Comparison of ENCODE assay signal across 1 cellular context in the genomic region with DNA sequence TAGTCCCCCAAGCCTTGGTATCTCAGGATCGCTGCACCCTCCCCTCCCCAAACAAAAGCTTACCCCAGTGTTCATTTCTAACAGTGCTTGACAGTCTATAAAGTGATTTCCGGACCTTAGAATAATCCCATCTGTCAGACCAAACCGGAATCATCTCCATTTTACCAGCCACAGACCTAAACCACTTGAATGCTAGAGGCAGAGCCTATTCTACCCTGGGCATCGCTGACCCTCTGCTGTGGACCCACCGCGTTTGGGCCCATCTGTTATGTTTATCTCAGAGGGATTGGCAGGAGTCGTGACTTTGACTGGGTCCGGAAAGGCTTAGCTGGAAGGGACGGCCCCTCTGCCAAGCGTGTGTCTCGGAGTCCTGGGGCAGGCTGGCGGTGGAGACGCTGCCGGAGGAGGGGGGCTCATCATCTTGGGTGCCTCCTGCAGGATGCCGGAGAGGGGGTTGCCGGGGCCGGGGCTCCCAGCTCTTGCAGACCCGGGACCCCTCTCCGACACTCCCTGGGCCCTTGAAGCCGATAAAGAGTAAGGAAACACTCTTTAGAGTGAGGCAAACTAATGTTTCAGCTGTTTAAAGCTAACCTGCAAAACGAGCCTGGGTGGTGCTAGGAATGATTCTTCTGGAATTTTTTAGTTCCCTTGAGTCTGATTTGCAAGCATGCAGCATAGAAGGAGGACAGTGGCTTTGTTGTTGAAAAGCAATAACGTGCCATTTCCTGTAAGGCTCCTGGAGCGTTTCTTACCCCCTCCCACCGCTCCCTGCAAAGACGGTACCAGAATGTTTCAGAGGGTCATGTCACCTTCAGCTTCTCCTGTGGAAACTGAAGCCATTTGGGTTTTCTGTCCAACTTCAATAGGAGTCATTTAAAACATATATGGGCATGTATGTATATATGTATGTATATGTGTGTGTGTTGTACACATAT.
TF ChIP-seq lines count a peak whose summit lies in the region.

No MANE protein-coding gene starts in this region.

TF ChIP-seq in WTC11, 78 proteins besides CTCF, POLR2A, EP300 and RAD21 (continued from another document):
- TF ChIP-seq, protein P1, sequence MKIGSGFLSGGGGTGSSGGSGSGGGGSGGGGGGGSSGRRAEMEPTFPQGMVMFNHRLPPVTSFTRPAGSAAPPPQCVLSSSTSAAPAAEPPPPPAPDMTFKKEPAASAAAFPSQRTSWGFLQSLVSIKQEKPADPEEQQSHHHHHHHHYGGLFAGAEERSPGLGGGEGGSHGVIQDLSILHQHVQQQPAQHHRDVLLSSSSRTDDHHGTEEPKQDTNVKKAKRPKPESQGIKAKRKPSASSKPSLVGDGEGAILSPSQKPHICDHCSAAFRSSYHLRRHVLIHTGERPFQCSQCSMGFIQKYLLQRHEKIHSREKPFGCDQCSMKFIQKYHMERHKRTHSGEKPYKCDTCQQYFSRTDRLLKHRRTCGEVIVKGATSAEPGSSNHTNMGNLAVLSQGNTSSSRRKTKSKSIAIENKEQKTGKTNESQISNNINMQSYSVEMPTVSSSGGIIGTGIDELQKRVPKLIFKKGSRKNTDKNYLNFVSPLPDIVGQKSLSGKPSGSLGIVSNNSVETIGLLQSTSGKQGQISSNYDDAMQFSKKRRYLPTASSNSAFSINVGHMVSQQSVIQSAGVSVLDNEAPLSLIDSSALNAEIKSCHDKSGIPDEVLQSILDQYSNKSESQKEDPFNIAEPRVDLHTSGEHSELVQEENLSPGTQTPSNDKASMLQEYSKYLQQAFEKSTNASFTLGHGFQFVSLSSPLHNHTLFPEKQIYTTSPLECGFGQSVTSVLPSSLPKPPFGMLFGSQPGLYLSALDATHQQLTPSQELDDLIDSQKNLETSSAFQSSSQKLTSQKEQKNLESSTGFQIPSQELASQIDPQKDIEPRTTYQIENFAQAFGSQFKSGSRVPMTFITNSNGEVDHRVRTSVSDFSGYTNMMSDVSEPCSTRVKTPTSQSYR (CRISPR knock-in tag; IDR thresholded peaks at IDR 0.05): no peak
- TF ChIP-seq, protein P2, sequence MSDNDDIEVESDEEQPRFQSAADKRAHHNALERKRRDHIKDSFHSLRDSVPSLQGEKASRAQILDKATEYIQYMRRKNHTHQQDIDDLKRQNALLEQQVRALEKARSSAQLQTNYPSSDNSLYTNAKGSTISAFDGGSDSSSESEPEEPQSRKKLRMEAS (CRISPR knock-in tag; IDR thresholded peaks at IDR 0.05): no peak
- TF ChIP-seq HMGA2 (CRISPR knock-in tag; IDR thresholded peaks at IDR 0.05) (no peak), GRHL2 (CRISPR knock-in tag; IDR thresholded peaks at IDR 0.05; ENCODE audit: insufficient replicate concordance, severe bottlenecking) (no peak), ZNF317 (CRISPR knock-in tag; IDR thresholded peaks at IDR 0.05; ENCODE audit: borderline replicate concordance, low read depth) (no peak), ZNF416 (CRISPR knock-in tag; IDR thresholded peaks at IDR 0.05) (no peak), ZNF219 (CRISPR knock-in tag; IDR thresholded peaks at IDR 0.05; ENCODE audit: borderline replicate concordance) (no peak), CBFB (CRISPR knock-in tag; IDR thresholded peaks at IDR 0.05; ENCODE audit: low read depth) (no peak)
- TF ChIP-seq, protein P3, sequence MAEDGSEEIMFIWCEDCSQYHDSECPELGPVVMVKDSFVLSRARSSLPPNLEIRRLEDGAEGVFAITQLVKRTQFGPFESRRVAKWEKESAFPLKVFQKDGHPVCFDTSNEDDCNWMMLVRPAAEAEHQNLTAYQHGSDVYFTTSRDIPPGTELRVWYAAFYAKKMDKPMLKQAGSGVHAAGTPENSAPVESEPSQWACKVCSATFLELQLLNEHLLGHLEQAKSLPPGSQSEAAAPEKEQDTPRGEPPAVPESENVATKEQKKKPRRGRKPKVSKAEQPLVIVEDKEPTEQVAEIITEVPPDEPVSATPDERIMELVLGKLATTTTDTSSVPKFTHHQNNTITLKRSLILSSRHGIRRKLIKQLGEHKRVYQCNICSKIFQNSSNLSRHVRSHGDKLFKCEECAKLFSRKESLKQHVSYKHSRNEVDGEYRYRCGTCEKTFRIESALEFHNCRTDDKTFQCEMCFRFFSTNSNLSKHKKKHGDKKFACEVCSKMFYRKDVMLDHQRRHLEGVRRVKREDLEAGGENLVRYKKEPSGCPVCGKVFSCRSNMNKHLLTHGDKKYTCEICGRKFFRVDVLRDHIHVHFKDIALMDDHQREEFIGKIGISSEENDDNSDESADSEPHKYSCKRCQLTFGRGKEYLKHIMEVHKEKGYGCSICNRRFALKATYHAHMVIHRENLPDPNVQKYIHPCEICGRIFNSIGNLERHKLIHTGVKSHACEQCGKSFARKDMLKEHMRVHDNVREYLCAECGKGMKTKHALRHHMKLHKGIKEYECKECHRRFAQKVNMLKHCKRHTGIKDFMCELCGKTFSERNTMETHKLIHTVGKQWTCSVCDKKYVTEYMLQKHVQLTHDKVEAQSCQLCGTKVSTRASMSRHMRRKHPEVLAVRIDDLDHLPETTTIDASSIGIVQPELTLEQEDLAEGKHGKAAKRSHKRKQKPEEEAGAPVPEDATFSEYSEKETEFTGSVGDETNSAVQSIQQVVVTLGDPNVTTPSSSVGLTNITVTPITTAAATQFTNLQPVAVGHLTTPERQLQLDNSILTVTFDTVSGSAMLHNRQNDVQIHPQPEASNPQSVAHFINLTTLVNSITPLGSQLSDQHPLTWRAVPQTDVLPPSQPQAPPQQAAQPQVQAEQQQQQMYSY (CRISPR knock-in tag; IDR thresholded peaks at IDR 0.05): no peak
- TF ChIP-seq, protein P4, sequence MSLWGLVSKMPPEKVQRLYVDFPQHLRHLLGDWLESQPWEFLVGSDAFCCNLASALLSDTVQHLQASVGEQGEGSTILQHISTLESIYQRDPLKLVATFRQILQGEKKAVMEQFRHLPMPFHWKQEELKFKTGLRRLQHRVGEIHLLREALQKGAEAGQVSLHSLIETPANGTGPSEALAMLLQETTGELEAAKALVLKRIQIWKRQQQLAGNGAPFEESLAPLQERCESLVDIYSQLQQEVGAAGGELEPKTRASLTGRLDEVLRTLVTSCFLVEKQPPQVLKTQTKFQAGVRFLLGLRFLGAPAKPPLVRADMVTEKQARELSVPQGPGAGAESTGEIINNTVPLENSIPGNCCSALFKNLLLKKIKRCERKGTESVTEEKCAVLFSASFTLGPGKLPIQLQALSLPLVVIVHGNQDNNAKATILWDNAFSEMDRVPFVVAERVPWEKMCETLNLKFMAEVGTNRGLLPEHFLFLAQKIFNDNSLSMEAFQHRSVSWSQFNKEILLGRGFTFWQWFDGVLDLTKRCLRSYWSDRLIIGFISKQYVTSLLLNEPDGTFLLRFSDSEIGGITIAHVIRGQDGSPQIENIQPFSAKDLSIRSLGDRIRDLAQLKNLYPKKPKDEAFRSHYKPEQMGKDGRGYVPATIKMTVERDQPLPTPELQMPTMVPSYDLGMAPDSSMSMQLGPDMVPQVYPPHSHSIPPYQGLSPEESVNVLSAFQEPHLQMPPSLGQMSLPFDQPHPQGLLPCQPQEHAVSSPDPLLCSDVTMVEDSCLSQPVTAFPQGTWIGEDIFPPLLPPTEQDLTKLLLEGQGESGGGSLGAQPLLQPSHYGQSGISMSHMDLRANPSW (CRISPR knock-in tag; conservative IDR thresholded peaks at IDR 0.05; ENCODE audit: low read depth): no peak
